Comparison of ENCODE assay signal across 2 cellular contexts in genomic region chrY:24442108-24442507, GRCh38.
DNase-seq lines count a peak whose midpoint lies in the region; ATAC-seq and TF ChIP-seq lines count a peak whose summit lies in the region.
"Not testable (repeated sequence)": the region's sequence is repeated elsewhere in the genome, so short reads cannot be mapped to it uniquely, and the experiment has no call there.

No MANE protein-coding gene starts in this region.

- not testable (repeated sequence) for DNase-seq in RWPE2 (ENCODE audit: low spot score); left lobe of liver (ENCODE audit: low spot score)

- not testable (repeated sequence) for H3K36me3 ChIP-seq in RWPE2 (ENCODE audit: low read depth)

- not testable (repeated sequence) for H3K9me3 ChIP-seq in RWPE2 (ENCODE audit: severe bottlenecking)

- H3K27me3 ChIP-seq in RWPE2 (ENCODE audit: insufficient read depth, poor library complexity, severe bottlenecking), result not testable (repeated sequence)

- H3K27ac ChIP-seq in RWPE2 (ENCODE audit: poor library complexity, severe bottlenecking), result not testable (repeated sequence)

- TF ChIP-seq CTCF in RWPE2 (IDR thresholded peaks at IDR 0.05; ENCODE audit: poor library complexity, severe bottlenecking), result not testable (repeated sequence)

- ATAC-seq in RWPE2 (ENCODE audit: low read depth), result peak; percentile 88
- peak; percentile 65 for ATAC-seq in left lobe of liver

- H3K4me3 ChIP-seq in RWPE2 (ENCODE audit: severe bottlenecking), result not testable (repeated sequence)

- not testable (repeated sequence) for H3K4me1 ChIP-seq in RWPE2 (ENCODE audit: insufficient read depth, poor library complexity, severe bottlenecking)
